Comparison of ENCODE assay signal across 9 cellular contexts in genomic region chr3:128226794-128227399, GRCh38.
DNase-seq lines count a peak whose midpoint lies in the region; ATAC-seq and TF ChIP-seq lines count a peak whose summit lies in the region.
"Had no signal": no experiment of that assay in that cellular context is flagged by ENCODE, and none has a peak within 500 bp of the region (broad histone marks: within the 10 kb centered on the region; RNA-seq: fewer than 3 reads in every experiment).

No MANE protein-coding gene starts in this region.

- peaks cover 9% of the 10 kb centered on the region for H3K9me3 Mint-ChIP-seq in chondrocyte (ENCODE audit: low read depth)
- H3K9me3 Mint-ChIP-seq in T-helper 2 cell treated with Interferon-gamma antibody and Interleukin-4, amounts not matched to agents 5 μg/mL and 100 μg/mL, for 36 hours = peaks cover 17% of the 10 kb centered on the region

- H3K4me3 Mint-ChIP-seq in chondrocyte (ENCODE audit: unreplicated experiment) = no peak overlapping the region
- no peak overlapping the region for H3K4me3 Mint-ChIP-seq in T-helper 2 cell treated with Interferon-gamma antibody and Interleukin-4, amounts not matched to agents 5 μg/mL and 100 μg/mL, for 36 hours
- H3K4me3 Mint-ChIP-seq: dendritic cell treated with granulocyte-macrophage colony-stimulating factor and Interleukin-4, amounts not matched to agents 40 ng/mL and 50 ng/mL, for 4 days had no signal

- ATAC-seq in right lobe of liver (peak; percentile 68 to 74 (median 70)), upper lobe of right lung (peak; percentile 82), HG02610 (IDR thresholded peaks at IDR 0.05; ENCODE audit: unreplicated experiment) (no peak)

- H3K9ac ChIP-seq in SK-N-SH = no peak overlapping the region

- no peak overlapping the region for H3K4me2 ChIP-seq in SK-N-SH

- no peaks in the 10 kb centered on the region for H3K9me2 ChIP-seq in SK-N-SH

- peaks cover 20% of the 10 kb centered on the region for H3K4me1 Mint-ChIP-seq in chondrocyte (ENCODE audit: low read depth)
- H3K4me1 Mint-ChIP-seq in T-helper 2 cell treated with Interferon-gamma antibody and Interleukin-4, amounts not matched to agents 5 μg/mL and 100 μg/mL, for 36 hours (ENCODE audit: low read depth) = no peaks in the 10 kb centered on the region

- H3K27me3 ChIP-seq in AG04450 (ENCODE audit: control insufficient read depth, insufficient read depth, low read length) (no peaks in the 10 kb centered on the region), SK-N-SH (ENCODE audit: insufficient read depth) (no peaks in the 10 kb centered on the region), right lobe of liver (no peaks in the 10 kb centered on the region), upper lobe of right lung (no peaks in the 10 kb centered on the region)

- DNase-seq in AG04450 (ENCODE audit: low read depth, low spot score) (no peak), GM13976 (ENCODE audit: low spot score) (peak; percentile 73), SK-N-SH (peak; percentile 77), chondrocyte (ENCODE audit: low spot score) (no peak), right lobe of liver (peak in 1 of 3 donors; percentile 31), upper lobe of right lung (no peak)
- DNase-seq in T-helper 2 cell treated with Interferon-gamma antibody and Interleukin-4, amounts not matched to agents 5 μg/mL and 100 μg/mL, for 36 hours (ENCODE audit: low spot score) = no peak

- no peaks in the 10 kb centered on the region for H3F3A ChIP-seq in SK-N-SH (replicated peaks; ENCODE audit: insufficient read depth)

- no peaks in the 10 kb centered on the region for H3K36me3 ChIP-seq in SK-N-SH (replicated peaks in 1 of 2; ENCODE audit: control insufficient read depth in 1 of 2, insufficient read depth in 2 of 2, low read length in 1 of 2)
- H3K36me3 ChIP-seq in right lobe of liver = no peaks in the 10 kb centered on the region
- H3K36me3 ChIP-seq in upper lobe of right lung = no peaks in the 10 kb centered on the region

- no peaks in the 10 kb centered on the region for H4K20me1 ChIP-seq in SK-N-SH (ENCODE audit: insufficient read depth)

- peaks cover 6 to 28% of the 10 kb centered on the region in 2 experiments; a peak in 3 of 4 replicates for H3K4me1 ChIP-seq in SK-N-SH (ENCODE audit: control insufficient read depth in 1 of 2, insufficient read depth in 2 of 2, low read depth in 1 of 2, low read length in 1 of 2)
- H3K4me1 ChIP-seq in right lobe of liver = no peaks in the 10 kb centered on the region
- no peaks in the 10 kb centered on the region for H3K4me1 ChIP-seq in upper lobe of right lung

- no peak overlapping the region for H2AFZ ChIP-seq in SK-N-SH (ENCODE audit: low read depth)

- no peaks in the 10 kb centered on the region for H3K27me3 Mint-ChIP-seq in chondrocyte (ENCODE audit: low read depth)
- H3K27me3 Mint-ChIP-seq in T-helper 2 cell treated with Interferon-gamma antibody and Interleukin-4, amounts not matched to agents 5 μg/mL and 100 μg/mL, for 36 hours (ENCODE audit: low read depth) = no peaks in the 10 kb centered on the region
- H3K27me3 Mint-ChIP-seq: dendritic cell treated with granulocyte-macrophage colony-stimulating factor and Interleukin-4, amounts not matched to agents 40 ng/mL and 50 ng/mL, for 4 days had no signal

- CTCF ChIA-PET in AG04450 (lab: Charles Lee) (interaction anchor here (0.5 to 1.8 kb wide), 11 partner anchors 8 to 373 kb away, joined by 3 to 9 read pairs (median 4); no protein-coding TSS in a partner anchor), SK-N-SH (lab: Yijun Ruan, JAX) (interaction anchor here (0.6 to 3.6 kb wide), 37 partner anchors 8 to 1583 kb away, joined by 3 to 28 read pairs (median 4); no protein-coding TSS in a partner anchor)

- H3K4me3 ChIP-seq in AG04450 (ENCODE audit: low read depth, low read length) (no peak overlapping the region), SK-N-SH (ENCODE audit: low read depth in 2 of 2, low read length in 1 of 2) (no peak overlapping the region; a peak in 1 of 4 replicates), right lobe of liver (no peak overlapping the region), upper lobe of right lung (no peak overlapping the region)

- intact Hi-C loops in right lobe of liver (cut with DNase I) (no loop called here), upper lobe of right lung (cut with DNase I) (no loop called here)

- H3K27ac Mint-ChIP-seq in chondrocyte (ENCODE audit: unreplicated experiment) = no peak overlapping the region
- no peak overlapping the region for H3K27ac Mint-ChIP-seq in T-helper 2 cell treated with Interferon-gamma antibody and Interleukin-4, amounts not matched to agents 5 μg/mL and 100 μg/mL, for 36 hours
- H3K27ac Mint-ChIP-seq: dendritic cell treated with granulocyte-macrophage colony-stimulating factor and Interleukin-4, amounts not matched to agents 40 ng/mL and 50 ng/mL, for 4 days had no signal

- H3K79me2 ChIP-seq in SK-N-SH (ENCODE audit: insufficient read depth) = no peaks in the 10 kb centered on the region

- TF ChIP-seq EP300 in SK-N-SH (IDR thresholded peaks at IDR 0.05; ENCODE audit: borderline replicate concordance in 1 of 2, low read depth in 1 of 2, low read length in 1 of 2) = no peak

- H3K27ac ChIP-seq in AG04450 (ENCODE audit: low read depth, low read length) = no peak overlapping the region
- H3K27ac ChIP-seq in SK-N-SH (ENCODE audit: low read depth in 2 of 2, low read length in 1 of 2) = peak overlapping the region in 1 of 2 experiments; percentile 62; a peak in 2 of 4 replicates
- no peak overlapping the region for H3K27ac ChIP-seq in right lobe of liver
- H3K27ac ChIP-seq in upper lobe of right lung = no peak overlapping the region

- no peaks in the 10 kb centered on the region for H3K36me3 Mint-ChIP-seq in chondrocyte (ENCODE audit: low read depth)
- H3K36me3 Mint-ChIP-seq in T-helper 2 cell treated with Interferon-gamma antibody and Interleukin-4, amounts not matched to agents 5 μg/mL and 100 μg/mL, for 36 hours (ENCODE audit: low read depth) = no peaks in the 10 kb centered on the region

- no peak for TF ChIP-seq POLR2A in right lobe of liver (IDR thresholded peaks at IDR 0.05)

- POLR2A ChIA-PET in AG04450 (lab: Yijun Ruan, JAX) = no interaction called here
- POLR2A ChIA-PET in SK-N-SH (lab: Yijun Ruan, JAX) = no interaction called here

- in situ Hi-C loops in GM13976 (cut with MboI; ENCODE audit: low sequenced_read_pairs, unreplicated experiment) = no loop called here

- TF ChIP-seq RAD21 in SK-N-SH (IDR thresholded peaks at IDR 0.05; ENCODE audit: low read length) = peak; percentile 81

- H3K9me3 ChIP-seq in AG04450 (ENCODE audit: control insufficient read depth, insufficient read depth, low read length) (peaks cover 7% of the 10 kb centered on the region; the same call in 1 of the 2 replicates), SK-N-SH (no peaks in the 10 kb centered on the region; the same call in 1 of the 2 replicates), right lobe of liver (no peaks in the 10 kb centered on the region), upper lobe of right lung (peaks cover 8% of the 10 kb centered on the region)

- WGBS in SK-N-SH (ENCODE audit: low lambda C conversion rate) = 49% methylated on average over 5 of the region's 5 CpGs
- WGBS in right lobe of liver (ENCODE audit: insufficient coverage, low coverage, low lambda C conversion rate, missing lambda C conversion rate) = 100% methylated on average over 2 of the region's 5 CpGs

- TF ChIP-seq CTCF in AG04450 (IDR thresholded peaks at IDR 0.05; ENCODE audit: low read depth, low read length) (peak; percentile 82), GM13976 (IDR thresholded peaks at IDR 0.05; ENCODE audit: borderline replicate concordance, control extremely low read depth, extremely low read depth, insufficient read depth, missing control alignments) (peak; percentile 38), SK-N-SH (IDR thresholded peaks at IDR 0.05) (peak; percentile 73), chondrocyte (IDR thresholded peaks at IDR 0.05) (peak; percentile 81), right lobe of liver (IDR thresholded peaks at IDR 0.05) (peak; percentile 35 to 64 (median 51)), upper lobe of right lung (IDR thresholded peaks at IDR 0.05) (peak; percentile 63)

TF ChIP-seq in SK-N-SH, 30 proteins besides CTCF, POLR2A, EP300 and RAD21:
- TF ChIP-seq GATA2 (CRISPR knock-in tag; IDR thresholded peaks at IDR 0.05) = no peak
- TF ChIP-seq SMC3 (IDR thresholded peaks at IDR 0.05; ENCODE audit: low read depth, low read length) = peak; percentile 71
- TF ChIP-seq MEF2A (IDR thresholded peaks at IDR 0.05; ENCODE audit: borderline replicate concordance, low read depth) = no peak

Comparison
In these comparisons a context has a peak if more than half of its experiments do, and no peak if none do; other contexts are left out.
1. DNase-seq: peak in GM13976 (single experiment) and SK-N-SH (single experiment); none in AG04450 (single experiment), chondrocyte (single experiment), upper lobe of right lung (single experiment) and T-helper 2 cell treated with Interferon-gamma antibody and Interleukin-4, amounts not matched to agents 5 μg/mL and 100 μg/mL, for 36 hours (single experiment).
2. Peak in every context shown above with its lines, with median percentiles within 50 percentile points of each other: CTCF ChIP-seq.